ENCODE assay signal across 9 cellular contexts in the genomic region with DNA sequence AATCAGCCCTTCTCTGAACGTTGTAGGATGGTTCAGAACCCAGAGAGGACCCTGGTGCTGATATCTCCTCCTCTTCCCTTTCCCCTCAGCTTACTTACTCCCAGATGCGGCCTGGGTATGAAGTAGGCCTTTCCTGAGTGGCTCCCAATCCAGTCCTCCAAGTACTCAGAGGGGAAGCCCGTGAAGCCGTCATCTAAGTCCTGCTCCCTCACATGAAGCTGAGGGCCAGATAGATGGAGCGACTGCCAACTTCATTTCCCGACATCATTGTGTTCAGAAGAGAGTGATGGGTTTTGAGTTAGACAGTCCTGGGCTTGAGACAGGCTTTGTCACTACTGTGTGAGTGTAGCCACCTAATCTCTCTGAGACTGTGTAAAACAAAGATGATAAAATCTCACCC. TPM values are rescaled to one million over a fixed set of nuclear protein-coding genes. Genes with fewer than 3 reads are reported as not detected.
DNase-seq lines count a peak whose midpoint lies in the region; ATAC-seq and TF ChIP-seq lines count a peak whose summit lies in the region.
"Had no signal": no experiment of that assay in that cellular context is flagged by ENCODE, and none has a peak within 500 bp of the region (broad histone marks: within the 10 kb centered on the region; RNA-seq: fewer than 3 reads in every experiment).

No MANE protein-coding gene starts in this region.

- H3K27me3 ChIP-seq in DND-41 (ENCODE audit: insufficient read depth, low read length, poor library complexity) (no peaks in the 10 kb centered on the region), Panc1 (ENCODE audit: control insufficient read depth, insufficient read depth, low read length) (no peaks in the 10 kb centered on the region), endocrine pancreas (ENCODE audit: control insufficient read depth, insufficient read depth, low read length) (no peaks in the 10 kb centered on the region), rectal smooth muscle tissue (ENCODE audit: control insufficient read depth, insufficient read depth, low read length) (no peaks in the 10 kb centered on the region)
- H3K27me3 ChIP-seq: cardiac muscle cell had no signal

- peaks cover 7% of the 10 kb centered on the region for H3K79me2 ChIP-seq in DND-41 (ENCODE audit: insufficient read depth, low read length)

- H3K4me1 ChIP-seq in DND-41 (ENCODE audit: insufficient read depth, low read length) (peaks cover 40% of the 10 kb centered on the region), Panc1 (ENCODE audit: control insufficient read depth, insufficient read depth, low read length) (peaks cover 81% of the 10 kb centered on the region), endocrine pancreas (ENCODE audit: control insufficient read depth, insufficient read depth, low read length) (no peaks in the 10 kb centered on the region), rectal smooth muscle tissue (ENCODE audit: control insufficient read depth, insufficient read depth, low read length) (peaks cover 21% of the 10 kb centered on the region)

- ATAC-seq in DND-41 (ENCODE audit: insufficient read depth, low read depth) (no peak), Panc1 (peak; percentile 25)

- no TSS peak for BruUV-seq in Panc1 (replicated peaks; lab: Mats Ljungman, UMichigan)

- in situ Hi-C loops in Panc1 (cut with HindIII; ENCODE audit: low pct_unique_long_range_greater_than_20kb, low sequenced_read_pairs) = no loop called here

- H3K36me3 ChIP-seq in DND-41 (ENCODE audit: insufficient read depth, low read length) (no peaks in the 10 kb centered on the region), Panc1 (ENCODE audit: control insufficient read depth, insufficient read depth, low read length) (no peaks in the 10 kb centered on the region), endocrine pancreas (ENCODE audit: control insufficient read depth, insufficient read depth, low read length) (no peaks in the 10 kb centered on the region), rectal smooth muscle tissue (ENCODE audit: control insufficient read depth, insufficient read depth, low read length) (no peaks in the 10 kb centered on the region)
- H3K36me3 ChIP-seq: cardiac muscle cell had no signal

- intact Hi-C loops in Panc1 (cut with micrococcal nuclease; ENCODE audit: unreplicated experiment) = loop anchor here (10.0 kb wide), 1 partner anchor 197 kb away; no protein-coding TSS in a partner anchor

- POLR2A ChIA-PET in Panc1 (lab: Charles Lee) = interaction anchor here (0.6 kb wide), 1 partner anchor 65 kb away, joined by 16 read pairs; no protein-coding TSS in a partner anchor

- H3K4me2 ChIP-seq in DND-41 (ENCODE audit: insufficient read depth, low read length) = peak overlapping the region; percentile 99

- H2AFZ ChIP-seq in DND-41 (ENCODE audit: low read depth, low read length) = peak overlapping the region; percentile 5; the same call in 1 of the 2 replicates

- CTCF ChIA-PET in Panc1 (lab: Charles Lee) = no interaction called here

- H3K9me3 ChIP-seq in DND-41 (ENCODE audit: insufficient read depth, low read length, severe bottlenecking) = no peaks in the 10 kb centered on the region
- H3K9me3 ChIP-seq in Panc1 (ENCODE audit: control insufficient read depth, insufficient read depth, low read depth, low read length) = no peaks in the 10 kb centered on the region
- H3K9me3 ChIP-seq in endocrine pancreas (ENCODE audit: control insufficient read depth, low read length) = no peaks in the 10 kb centered on the region

- H3K27ac ChIP-seq in DND-41 (ENCODE audit: low read length) (no peak overlapping the region), Panc1 (ENCODE audit: low read length) (peak overlapping the region; percentile 88), rectal smooth muscle tissue (ENCODE audit: low read depth, low read length) (peak overlapping the region; percentile 79)

- TF ChIP-seq CTCF in DND-41 (IDR thresholded peaks at IDR 0.05; ENCODE audit: borderline replicate concordance, extremely low read depth, low read length, poor library complexity, severe bottlenecking) = no peak
- TF ChIP-seq CTCF in Panc1 (IDR thresholded peaks at IDR 0.05) = no peak

- H3K4me3 ChIP-seq in DND-41 (ENCODE audit: low read depth in 1 of 2, low read length in 2 of 2) (0 out of 4 replicates have a peak overlapping the region, but pooled peaks of 1 of the 2 experiments have one; percentile 81), Panc1 (ENCODE audit: low read depth in 2 of 2, low read length in 2 of 2) (no peak overlapping the region), endocrine pancreas (ENCODE audit: control insufficient read depth, insufficient read depth, low read length) (peak overlapping the region; percentile 40), rectal smooth muscle tissue (ENCODE audit: low read length) (peak overlapping the region; percentile 72)
- H3K4me3 ChIP-seq: cardiac muscle cell had no signal

- H3K9ac ChIP-seq in DND-41 (ENCODE audit: low read depth, low read length) = 0 out of 2 replicates have a peak overlapping the region, but pooled peaks have one; percentile 87
- peak overlapping the region; percentile 41 for H3K9ac ChIP-seq in endocrine pancreas (ENCODE audit: control insufficient read depth, insufficient read depth, low read length)
- H3K9ac ChIP-seq in rectal smooth muscle tissue (ENCODE audit: low read length) = no peak overlapping the region

- peak; percentile 6 for DNase-seq in DND-41
- no peak for DNase-seq in Panc1 (ENCODE audit: low read depth, low spot score)
- no peak for DNase-seq in COR-L47 (lab: John Stamatoyannopoulos, UW)
- DNase-seq in NCI-H2107 treated with DMSO at 0.1 percent for 48 hours (lab: John Stamatoyannopoulos, UW; ENCODE audit: unreplicated experiment) = no peak
- no peak for DNase-seq in NCI-H226
- no peak for DNase-seq in AG08395 (ENCODE audit: low spot score)

- no peaks in the 10 kb centered on the region for H4K20me1 ChIP-seq in DND-41 (ENCODE audit: insufficient read depth, low read length)

RNA-seq across cellular contexts. Expression of a gene that starts 2.7 kb away (rescaled TPM):
- total RNA-seq in Panc1 (2021; ENCODE audit: unreplicated experiment) = 4.1 TPM
- polyA plus RNA-seq in Panc1 (2012; ENCODE audit: insufficient read length) = 6.6 TPM

RNA-seq across cellular contexts. Expression of a gene that starts 25.0 kb away (rescaled TPM):
- total RNA-seq in Panc1 (2021; ENCODE audit: unreplicated experiment) = 115 TPM
- 51.5 TPM for polyA plus RNA-seq in Panc1 (2012; ENCODE audit: insufficient read length)

Comparison
In these comparisons a context has a peak if more than half of its experiments do, and no peak if none do; other contexts are left out.
1. H3K4me3 ChIP-seq: peak in endocrine pancreas (single experiment) and rectal smooth muscle tissue (single experiment); none in Panc1 (0 of 2).